In the genomic region with DNA sequence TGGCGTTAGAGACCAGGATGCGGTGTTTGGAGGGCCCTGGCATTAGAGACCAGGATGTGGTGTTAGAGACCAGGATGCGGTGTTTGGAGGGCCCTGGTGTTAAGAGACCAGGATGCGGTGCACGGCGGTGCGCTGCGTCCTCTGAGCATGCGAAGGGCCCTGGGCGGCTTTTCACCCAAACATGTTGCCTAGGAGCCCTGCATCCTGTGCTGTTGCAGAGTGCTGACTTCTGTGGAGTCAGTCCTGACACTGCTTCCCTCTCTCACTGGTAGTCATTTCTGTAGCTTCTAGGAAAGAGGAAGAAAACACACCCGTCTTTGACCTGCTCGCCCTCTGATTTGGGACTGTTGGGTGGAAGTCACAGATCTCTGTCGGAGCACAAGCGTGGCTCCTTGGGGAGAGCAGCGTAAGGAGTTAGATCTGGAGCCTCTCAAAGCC, we compare ENCODE assay signal across 12 cellular contexts.
DNase-seq lines count a peak whose midpoint lies in the region; ATAC-seq and TF ChIP-seq lines count a peak whose summit lies in the region.
"Had no signal": no experiment of that assay in that cellular context is flagged by ENCODE, and none has a peak within 500 bp of the region (broad histone marks: within the 10 kb centered on the region; RNA-seq: fewer than 3 reads in every experiment).

No MANE protein-coding gene starts in this region.

- no peaks in the 10 kb centered on the region for H4K20me1 ChIP-seq in GM23248 (ENCODE audit: insufficient read depth)

- peak overlapping the region in 3 of 10 donors; percentile 30 to 79 (median 30) for H3K27ac ChIP-seq in heart right ventricle
- no peak overlapping the region for H3K27ac ChIP-seq in GM23248
- H3K27ac ChIP-seq: neural progenitor cell, Peyer's patch, VCaP had no signal

- peaks cover 6 to 29% (median 16%) of the 10 kb centered on the region in 9 donors for H3K4me1 ChIP-seq in heart right ventricle
- H3K4me1 ChIP-seq in GM23248 (ENCODE audit: insufficient read depth): no peaks in the 10 kb centered on the region
- H3K4me1 ChIP-seq: neural progenitor cell, Peyer's patch had no signal

- TF ChIP-seq CTCF in heart right ventricle (IDR thresholded peaks at IDR 0.05): no peak

- H3K79me2 ChIP-seq in GM23248 (ENCODE audit: insufficient read depth): no peaks in the 10 kb centered on the region

- no peaks in the 10 kb centered on the region for H3F3A ChIP-seq in GM23248 (ENCODE audit: insufficient read depth)

- POLR2A ChIA-PET in T-cell (lab: Charles Lee): no interaction called here

- no peak overlapping the region for H2AFZ ChIP-seq in GM23248
- H2AFZ ChIP-seq: neural progenitor cell had no signal

- intact Hi-C loops in activated naive CD4-positive, alpha-beta T cell treated with anti-CD3 and anti-CD28 coated beads for 36 hours (cut with micrococcal nuclease): no loop called here
- intact Hi-C loops in heart right ventricle (cut with DNase I): no loop called here

- H3K9me2 ChIP-seq in GM23248 (ENCODE audit: insufficient read depth): no peaks in the 10 kb centered on the region

- peaks cover 0 to 5% (median 0%) of the 10 kb centered on the region in 11 donors for H3K9me3 ChIP-seq in heart right ventricle
- H3K9me3 ChIP-seq in GM23248 (ENCODE audit: low read depth): no peaks in the 10 kb centered on the region
- H3K9me3 ChIP-seq: Peyer's patch had no signal

- H3K27ac Mint-ChIP-seq in activated naive CD4-positive, alpha-beta T cell treated with anti-CD3 and anti-CD28 coated beads for 36 hours: no peak overlapping the region
- H3K27ac Mint-ChIP-seq in T-cell: peak overlapping the region; percentile 27 to 85
- peak overlapping the region; percentile 70 for H3K27ac Mint-ChIP-seq in stimulated activated effector memory CD8-positive, alpha-beta T cell treated with anti-CD3 and anti-CD28 coated beads, Interleukin-12 subunit alpha, Interleukin-12 subunit beta, amount 100 ng/mL, for 72 hours
- H3K27ac Mint-ChIP-seq: neural progenitor cell had no signal

- H3K36me3 ChIP-seq in heart right ventricle (peaks cover 0 to 8% (median 0%) of the 10 kb centered on the region in 9 donors), GM23248 (ENCODE audit: low read depth) (no peaks in the 10 kb centered on the region)
- H3K36me3 ChIP-seq: neural progenitor cell, Peyer's patch had no signal

- H3K36me3 Mint-ChIP-seq in activated naive CD4-positive, alpha-beta T cell treated with anti-CD3 and anti-CD28 coated beads for 36 hours (ENCODE audit: low read depth): no peaks in the 10 kb centered on the region
- H3K36me3 Mint-ChIP-seq in T-cell: peaks cover 33% of the 10 kb centered on the region
- peaks cover 43% of the 10 kb centered on the region for H3K36me3 Mint-ChIP-seq in stimulated activated effector memory CD8-positive, alpha-beta T cell treated with anti-CD3 and anti-CD28 coated beads, Interleukin-12 subunit alpha, Interleukin-12 subunit beta, amount 100 ng/mL, for 72 hours

- H3K4me3 Mint-ChIP-seq in activated naive CD4-positive, alpha-beta T cell treated with anti-CD3 and anti-CD28 coated beads for 36 hours: no peak overlapping the region
- H3K4me3 Mint-ChIP-seq in T-cell: peak overlapping the region in 2 of 3 donors; percentile 56 to 64
- H3K4me3 Mint-ChIP-seq in stimulated activated effector memory CD8-positive, alpha-beta T cell treated with anti-CD3 and anti-CD28 coated beads, Interleukin-12 subunit alpha, Interleukin-12 subunit beta, amount 100 ng/mL, for 72 hours: no peak overlapping the region
- H3K4me3 Mint-ChIP-seq: neural progenitor cell had no signal

- no peaks in the 10 kb centered on the region for H3K27me3 ChIP-seq in heart right ventricle
- H3K27me3 ChIP-seq in GM23248 (replicated peaks; ENCODE audit: insufficient read depth): no peaks in the 10 kb centered on the region
- H3K27me3 ChIP-seq: Peyer's patch had no signal

- no peak overlapping the region for H3K4me2 ChIP-seq in GM23248 (ENCODE audit: unreplicated experiment)
- H3K4me2 ChIP-seq: neural progenitor cell had no signal

- CTCF ChIA-PET in activated naive CD4-positive, alpha-beta T cell treated with anti-CD3 and anti-CD28 coated beads for 36 hours (lab: Charles Lee): no interaction called here
- CTCF ChIA-PET in T-cell (lab: Charles Lee): no interaction called here

- ATAC-seq in T-cell (replicated peaks in 1 of 4) (peak; percentile 66 to 95 (median 88)), heart right ventricle (peak in 6 of 8 donors; percentile 19 to 51 (median 36)), HG02610 (IDR thresholded peaks at IDR 0.05; ENCODE audit: unreplicated experiment) (no peak)
- ATAC-seq in stimulated activated effector memory CD8-positive, alpha-beta T cell treated with anti-CD3 and anti-CD28 coated beads, Interleukin-12 subunit alpha, Interleukin-12 subunit beta, amount 100 ng/mL, for 72 hours: no peak

- 86 to 91% methylated on average over 15 of the region's 15 CpGs for WGBS in heart right ventricle, 2 donors
- 97 to 99% methylated on average over 15 of the region's 15 CpGs for WGBS in GM23248 (ENCODE audit: low coverage in 1 of 2, low lambda C conversion rate in 2 of 2, missing lambda C conversion rate in 2 of 2), 2 experiments

- no peaks in the 10 kb centered on the region for H3K27me3 Mint-ChIP-seq in activated naive CD4-positive, alpha-beta T cell treated with anti-CD3 and anti-CD28 coated beads for 36 hours (ENCODE audit: low read depth)
- H3K27me3 Mint-ChIP-seq in T-cell: no peaks in the 10 kb centered on the region

- H3K9ac ChIP-seq in GM23248: no peak overlapping the region
- H3K9ac ChIP-seq: neural progenitor cell had no signal

- no peaks in the 10 kb centered on the region for H3K9me3 Mint-ChIP-seq in activated naive CD4-positive, alpha-beta T cell treated with anti-CD3 and anti-CD28 coated beads for 36 hours
- H3K9me3 Mint-ChIP-seq in T-cell: no peaks in the 10 kb centered on the region
- no peaks in the 10 kb centered on the region for H3K9me3 Mint-ChIP-seq in stimulated activated effector memory CD8-positive, alpha-beta T cell treated with anti-CD3 and anti-CD28 coated beads, Interleukin-12 subunit alpha, Interleukin-12 subunit beta, amount 100 ng/mL, for 72 hours

- DNase-seq in activated naive CD4-positive, alpha-beta T cell treated with anti-CD3 and anti-CD28 coated beads for 36 hours: peak; percentile 38
- DNase-seq in activated naive CD4-positive, alpha-beta T cell treated with anti-CD3 and anti-CD28 coated beads, Interleukin-2, amount 50 U/mL, for 16 hours: no peak
- peak in 12 of 34 experiments; percentile 17 to 54 (median 32) for DNase-seq in T-cell
- DNase-seq in heart right ventricle: no peak
- DNase-seq in stimulated activated effector memory CD8-positive, alpha-beta T cell treated with anti-CD3 and anti-CD28 coated beads, Interleukin-12 subunit alpha, Interleukin-12 subunit beta, amount 100 ng/mL, for 72 hours (ENCODE audit: low spot score in 2 of 2): no peak
- no peak for DNase-seq in GM23248
- DNase-seq in hepatic stellate cell (ENCODE audit: low spot score): no peak
- DNase-seq: EL, Peyer's patch had no signal

- in situ Hi-C loops in GM23248 (cut with MboI): no loop called here

- peaks cover 5% of the 10 kb centered on the region for H3K4me1 Mint-ChIP-seq in activated naive CD4-positive, alpha-beta T cell treated with anti-CD3 and anti-CD28 coated beads for 36 hours (ENCODE audit: low read depth)
- H3K4me1 Mint-ChIP-seq in T-cell: peaks cover 18 to 31% (median 20%) of the 10 kb centered on the region in 3 donors
- H3K4me1 Mint-ChIP-seq in stimulated activated effector memory CD8-positive, alpha-beta T cell treated with anti-CD3 and anti-CD28 coated beads, Interleukin-12 subunit alpha, Interleukin-12 subunit beta, amount 100 ng/mL, for 72 hours: peaks cover 23% of the 10 kb centered on the region

- peak overlapping the region in 1 of 10 donors; percentile 5 for H3K4me3 ChIP-seq in heart right ventricle
- no peak overlapping the region for H3K4me3 ChIP-seq in GM23248
- H3K4me3 ChIP-seq: neural progenitor cell, Peyer's patch had no signal

Comparison
In these comparisons a context has a peak if more than half of its experiments do, and no peak if none do; other contexts are left out.
1. H3K4me3 Mint-ChIP-seq: peak in T-cell (2 of 3); none in activated naive CD4-positive, alpha-beta T cell treated with anti-CD3 and anti-CD28 coated beads for 36 hours (single experiment) and stimulated activated effector memory CD8-positive, alpha-beta T cell treated with anti-CD3 and anti-CD28 coated beads, Interleukin-12 subunit alpha, Interleukin-12 subunit beta, amount 100 ng/mL, for 72 hours (single experiment).
2. ATAC-seq: peak in T-cell (4 of 4) and heart right ventricle (6 of 8); none in stimulated activated effector memory CD8-positive, alpha-beta T cell treated with anti-CD3 and anti-CD28 coated beads, Interleukin-12 subunit alpha, Interleukin-12 subunit beta, amount 100 ng/mL, for 72 hours (single experiment) and HG02610 (single experiment).